Comparison of ENCODE assay signal across 10 cellular contexts in the genomic region with DNA sequence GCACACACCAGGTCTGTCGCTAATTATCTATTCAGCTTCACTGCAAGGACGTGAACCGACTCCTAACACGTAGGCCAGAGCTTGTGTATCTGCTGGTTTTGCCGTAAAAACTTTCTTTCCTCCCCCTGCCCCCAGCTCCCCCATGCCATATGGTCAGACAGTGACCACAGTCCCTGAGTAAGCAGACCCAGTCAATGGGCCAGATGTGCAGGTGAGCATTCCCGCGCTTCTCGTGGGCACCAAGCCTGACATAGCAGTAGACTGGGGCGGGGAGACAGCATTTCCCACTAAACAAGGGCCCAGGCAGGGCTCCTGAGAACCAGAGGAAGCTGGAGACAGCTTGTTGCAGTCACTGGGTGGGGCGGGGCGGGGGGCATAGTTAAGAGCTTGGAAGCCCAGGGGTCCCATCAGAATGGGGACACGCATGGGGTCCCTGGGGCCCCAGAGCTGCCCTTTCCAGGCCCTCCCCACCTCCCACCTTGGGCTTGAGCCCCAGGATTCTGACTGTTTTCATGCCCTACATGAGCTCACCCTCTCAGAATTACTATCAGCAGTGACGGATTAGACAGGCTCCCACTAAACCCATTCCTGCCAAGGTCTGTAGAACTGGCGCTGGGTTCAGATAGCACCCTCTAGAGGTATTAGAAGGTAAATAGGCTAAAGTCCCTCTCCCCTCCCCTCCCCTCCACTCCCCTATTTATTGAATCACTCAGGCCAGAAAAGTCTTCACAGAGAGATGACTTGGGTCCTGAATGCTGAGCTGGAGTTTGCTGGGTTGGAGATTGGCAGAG. TPM values are rescaled to one million over a fixed set of nuclear protein-coding genes. Genes with fewer than 3 reads are reported as not detected.
DNase-seq lines count a peak whose midpoint lies in the region; ATAC-seq and TF ChIP-seq lines count a peak whose summit lies in the region.
"Had no signal": no experiment of that assay in that cellular context is flagged by ENCODE, and none has a peak within 500 bp of the region (broad histone marks: within the 10 kb centered on the region; RNA-seq: fewer than 3 reads in every experiment).

No MANE protein-coding gene starts in this region.

- H3K36me3 ChIP-seq in Loucy (ENCODE audit: insufficient read depth, low read length) (no peaks in the 10 kb centered on the region), neuronal stem cell (replicated peaks in 1 of 2; ENCODE audit: control insufficient read depth in 2 of 2, insufficient read depth in 2 of 2, low read length in 2 of 2) (no peaks in the 10 kb centered on the region)
- H3K36me3 ChIP-seq: upper lobe of left lung had no signal

- peak overlapping the region; percentile 44 for H2BK5ac ChIP-seq in neuronal stem cell (ENCODE audit: low read length)

- peak; percentile 47 for DNase-seq in DMS53 (lab: John Stamatoyannopoulos, UW)
- no peak for DNase-seq in DMS53 treated with DMSO at 0.1 percent for 48 hours (lab: John Stamatoyannopoulos, UW; ENCODE audit: unreplicated experiment)
- DNase-seq in coronary artery (ENCODE audit: low spot score): peak; percentile 4
- no peak for DNase-seq in neuronal stem cell (ENCODE audit: low spot score)
- no peak for DNase-seq in activated CD4-positive, alpha-beta T cell treated with anti-CD3 and anti-CD28 coated beads, Interleukin-2, amount 50 U/mL, for 48 hours
- DNase-seq: body of pancreas had no signal

- H3K18ac ChIP-seq in neuronal stem cell (ENCODE audit: low read length): peak overlapping the region; percentile 3

- no peaks in the 10 kb centered on the region for H3F3A ChIP-seq in Loucy (ENCODE audit: low read depth)

- no peak overlapping the region for H2BK15ac ChIP-seq in neuronal stem cell (ENCODE audit: low read length)

- no peak overlapping the region for H3K14ac ChIP-seq in neuronal stem cell (ENCODE audit: low read length)

- TF ChIP-seq CTCF in Loucy (conservative IDR thresholded peaks at IDR 0.05; ENCODE audit: low read length): peak; percentile 67
- TF ChIP-seq CTCF in coronary artery (IDR thresholded peaks at IDR 0.05): no peak

- no CpG with 5 or more reads among the region's 14 CpGs for WGBS in neuronal stem cell (ENCODE audit: extremely low coverage in 2 of 2, insufficient read length in 2 of 2, insufficient replicate concordance in 1 of 2), 2 donors

- H3K27me3 ChIP-seq in Loucy (ENCODE audit: insufficient read depth, low read length, poor library complexity, severe bottlenecking): no peaks in the 10 kb centered on the region
- peaks cover 0 to 4% (median 0%) of the 10 kb centered on the region in 3 experiments for H3K27me3 ChIP-seq in neuronal stem cell (ENCODE audit: control insufficient read depth in 3 of 3, insufficient read depth in 3 of 3, low read depth in 1 of 3, low read length in 3 of 3)
- H3K27me3 ChIP-seq: body of pancreas, upper lobe of left lung had no signal

- H4K20me1 ChIP-seq in Loucy (ENCODE audit: insufficient read depth, low read length, poor library complexity, severe bottlenecking): no peaks in the 10 kb centered on the region

- no peak overlapping the region for H3K9ac ChIP-seq in Loucy (ENCODE audit: low read depth, low read length, poor library complexity, severe bottlenecking)
- H3K9ac ChIP-seq in neuronal stem cell (ENCODE audit: low read depth, low read length, poor library complexity): no peak overlapping the region

- H3K27ac ChIP-seq in coronary artery (no peak overlapping the region), neuronal stem cell (replicated peaks; ENCODE audit: low read length) (no peak overlapping the region)
- H3K27ac ChIP-seq: body of pancreas, upper lobe of left lung had no signal

- H3K79me1 ChIP-seq in neuronal stem cell (ENCODE audit: low read depth, low read length): no peaks in the 10 kb centered on the region

- H3K4me1 ChIP-seq in Loucy (ENCODE audit: insufficient read depth, low read length, poor library complexity, severe bottlenecking): peaks cover 19% of the 10 kb centered on the region
- H3K4me1 ChIP-seq in neuronal stem cell (ENCODE audit: control insufficient read depth in 2 of 2, insufficient read depth in 1 of 2, low read depth in 1 of 2, low read length in 2 of 2): peaks cover 0 to 2% of the 10 kb centered on the region in 2 donors
- H3K4me1 ChIP-seq: body of pancreas, upper lobe of left lung had no signal

- no peaks in the 10 kb centered on the region for H3K9me2 ChIP-seq in Loucy (replicated peaks; ENCODE audit: low read depth, low read length)

- H4K8ac ChIP-seq in neuronal stem cell (ENCODE audit: low read depth, low read length): no peak overlapping the region

- no peak overlapping the region for H4K91ac ChIP-seq in neuronal stem cell (ENCODE audit: low read depth, low read length, poor library complexity)

- H3K4me3 ChIP-seq in Loucy (ENCODE audit: low read length, poor library complexity, severe bottlenecking): no peak overlapping the region
- no peak overlapping the region for H3K4me3 ChIP-seq in coronary artery
- no peak overlapping the region for H3K4me3 ChIP-seq in neuronal stem cell (ENCODE audit: low read length in 2 of 2)
- H3K4me3 ChIP-seq: body of pancreas, upper lobe of left lung had no signal

- no peak overlapping the region for H3K4ac ChIP-seq in neuronal stem cell (ENCODE audit: low read length)

- H3K23ac ChIP-seq in neuronal stem cell (ENCODE audit: low read depth, low read length, poor library complexity): no peak overlapping the region

- no peak overlapping the region for H2AK5ac ChIP-seq in neuronal stem cell (ENCODE audit: low read depth, low read length)

- H2BK120ac ChIP-seq in neuronal stem cell (ENCODE audit: low read depth, low read length): no peak overlapping the region

- no peaks in the 10 kb centered on the region for H3K9me3 ChIP-seq in Loucy (ENCODE audit: insufficient read depth, low read depth, low read length)
- H3K9me3 ChIP-seq in neuronal stem cell (replicated peaks in 1 of 2; ENCODE audit: control insufficient read depth in 2 of 2, insufficient read depth in 1 of 2, low read depth in 1 of 2, low read length in 2 of 2): peaks cover 0 to 2% of the 10 kb centered on the region in 2 donors
- H3K9me3 ChIP-seq: body of pancreas, upper lobe of left lung had no signal

- H2AFZ ChIP-seq in Loucy (ENCODE audit: low read length) (no peak overlapping the region), neuronal stem cell (ENCODE audit: low read length) (no peak overlapping the region)

- no peak overlapping the region for H3K4me2 ChIP-seq in Loucy (ENCODE audit: low read depth, low read length, poor library complexity, severe bottlenecking)
- no peak overlapping the region for H3K4me2 ChIP-seq in neuronal stem cell (ENCODE audit: insufficient read depth, low read length, poor library complexity, severe bottlenecking)

- no peak for ATAC-seq in GM18907 (IDR thresholded peaks at IDR 0.05; ENCODE audit: unreplicated experiment)
- no peak for ATAC-seq in HG03571 (IDR thresholded peaks at IDR 0.05; ENCODE audit: unreplicated experiment)
- ATAC-seq: body of pancreas had no signal

- H3K79me2 ChIP-seq in Loucy (ENCODE audit: insufficient read depth, low read length): no peaks in the 10 kb centered on the region

- no peak overlapping the region for H2BK12ac ChIP-seq in neuronal stem cell (ENCODE audit: low read length)

RNA-seq across cellular contexts. Expression of a gene that starts 51.8 kb away (rescaled TPM):
- 0.22 TPM for polyA plus RNA-seq in neuronal stem cell (2013, experiment 1 of 2)
- polyA plus RNA-seq in neuronal stem cell (2013, experiment 2 of 2): 0.24 TPM

Comparison
In these comparisons a context has a peak if more than half of its experiments do, and no peak if none do; other contexts are left out.
1. DNase-seq: peak in DMS53 (single experiment) and coronary artery (single experiment); none in DMS53 treated with DMSO at 0.1 percent for 48 hours (single experiment), neuronal stem cell (single experiment) and activated CD4-positive, alpha-beta T cell treated with anti-CD3 and anti-CD28 coated beads, Interleukin-2, amount 50 U/mL, for 48 hours (0 of 2).